10 cellular contexts compared by ENCODE assay signal in the genomic region with DNA sequence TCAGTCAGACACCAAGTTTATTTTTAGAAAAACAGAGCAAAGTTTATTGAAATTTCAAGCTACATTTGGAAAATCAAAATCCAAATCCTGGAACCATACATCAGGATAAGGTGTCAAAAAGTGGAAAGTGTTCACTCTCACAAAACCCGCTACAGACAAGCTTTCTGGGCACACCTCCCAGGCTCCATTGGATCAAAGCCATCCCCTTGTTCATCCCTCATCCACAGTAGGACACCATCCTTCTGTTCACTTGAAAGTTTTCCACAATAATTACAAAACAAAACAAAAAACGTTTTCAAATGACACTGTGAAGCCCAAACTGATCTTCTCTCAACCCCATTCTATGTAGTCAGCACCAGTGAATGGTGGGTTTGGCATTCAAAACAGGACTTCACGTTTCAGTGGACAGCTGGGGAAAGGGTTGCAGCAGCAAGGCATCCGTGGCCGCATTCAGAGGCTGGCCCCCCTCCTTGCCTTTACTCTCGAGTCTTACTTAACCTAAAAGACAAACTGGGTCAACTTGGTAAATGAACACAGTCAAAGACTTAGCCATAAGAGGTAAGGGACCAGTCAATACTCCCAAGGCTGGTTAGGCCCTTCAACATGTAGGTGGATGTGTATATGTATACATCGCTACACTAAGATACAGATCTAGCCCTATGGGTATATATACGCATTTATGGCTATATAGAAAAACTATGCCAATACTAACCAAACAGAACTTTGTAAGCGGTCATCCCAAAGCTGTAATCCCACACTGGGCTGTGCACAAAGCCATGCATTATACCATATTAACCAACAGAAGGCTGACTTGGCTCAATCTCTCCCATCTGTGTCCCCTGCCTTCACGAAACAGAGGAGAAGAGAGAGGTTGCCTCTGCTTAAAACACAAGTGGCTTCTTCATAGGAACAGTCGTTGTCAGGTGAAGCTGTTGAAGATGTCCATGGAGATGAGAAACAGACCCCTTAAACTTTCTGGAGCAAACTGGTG.
DNase-seq lines count a peak whose midpoint lies in the region; ATAC-seq and TF ChIP-seq lines count a peak whose summit lies in the region.
"Had no signal": no experiment of that assay in that cellular context is flagged by ENCODE, and none has a peak within 500 bp of the region (broad histone marks: within the 10 kb centered on the region; RNA-seq: fewer than 3 reads in every experiment).

No MANE protein-coding gene starts in this region.

- TF ChIP-seq CTCF in lower lobe of right lung (IDR thresholded peaks at IDR 0.05): no peak

- DNase-seq in activated T-cell treated with anti-CD3 and anti-CD28 coated beads, Interleukin-2, amount 50 U/mL, for 4 hours: no peak
- DNase-seq in activated T-cell treated with anti-CD3 and anti-CD28 coated beads for 4 hours (no peak), caudate nucleus (lab: John Stamatoyannopoulos, UW) (peak in 1 of 61 donors; percentile 73), lower lobe of right lung (no peak), DMS79 (lab: John Stamatoyannopoulos, UW) (no peak), OCI-M1 (lab: John Stamatoyannopoulos, UW) (no peak)
- DNase-seq: activated effector memory CD4-positive, alpha-beta T cell treated with Interleukin-2 at 50 U/mL for 16 hours; stimulated activated CD4-positive, alpha-beta T cell treated with anti-CD3 and anti-CD28 coated beads, Interleukin-4, amount 100 ng/mL, for 24 hours had no signal

- H3K4me1 Mint-ChIP-seq in activated T-cell treated with anti-CD3 and anti-CD28 coated beads, Interleukin-2, amount 50 U/mL, for 4 hours (ENCODE audit: low read depth): peaks cover 74% of the 10 kb centered on the region

- H3K9me3 ChIP-seq in lower lobe of right lung: no peaks in the 10 kb centered on the region
- H3K9me3 ChIP-seq in thymus (ENCODE audit: control insufficient read depth): no peaks in the 10 kb centered on the region

- H3K27me3 Mint-ChIP-seq in activated T-cell treated with anti-CD3 and anti-CD28 coated beads, Interleukin-2, amount 50 U/mL, for 4 hours (ENCODE audit: low read depth): no peaks in the 10 kb centered on the region

- no peak for ATAC-seq in activated T-cell treated with anti-CD3 and anti-CD28 coated beads, Interleukin-2, amount 50 U/mL, for 4 hours
- no peak for ATAC-seq in lower lobe of right lung
- ATAC-seq in HG02642 (IDR thresholded peaks at IDR 0.05; ENCODE audit: poor library complexity, unreplicated experiment): no peak

- H3K27ac ChIP-seq in caudate nucleus (ENCODE audit: low read depth, low read length) (peak overlapping the region; percentile 8), lower lobe of right lung (peak overlapping the region; percentile 99), thymus (ENCODE audit: low read depth) (peak overlapping the region; percentile 82)

- H3K36me3 ChIP-seq in lower lobe of right lung: peaks cover 29% of the 10 kb centered on the region
- peaks cover 33% of the 10 kb centered on the region for H3K36me3 ChIP-seq in thymus (ENCODE audit: control insufficient read depth, insufficient read depth)

- H3K4me3 Mint-ChIP-seq in activated T-cell treated with anti-CD3 and anti-CD28 coated beads, Interleukin-2, amount 50 U/mL, for 4 hours: peak overlapping the region; percentile 92

- peaks cover 8% of the 10 kb centered on the region for H3K36me3 Mint-ChIP-seq in activated T-cell treated with anti-CD3 and anti-CD28 coated beads, Interleukin-2, amount 50 U/mL, for 4 hours (ENCODE audit: insufficient read depth)

- H3K27me3 ChIP-seq in lower lobe of right lung (ENCODE audit: low read depth) (no peaks in the 10 kb centered on the region), thymus (ENCODE audit: control insufficient read depth, insufficient read depth) (no peaks in the 10 kb centered on the region)

- H3K4me3 ChIP-seq in lower lobe of right lung (peak overlapping the region; percentile 73), thymus (ENCODE audit: low read length) (peak overlapping the region; percentile 84)

- H3K4me1 ChIP-seq in lower lobe of right lung: peaks cover 45% of the 10 kb centered on the region
- H3K4me1 ChIP-seq in thymus (ENCODE audit: control insufficient read depth, insufficient read depth, low read length): peaks cover 14% of the 10 kb centered on the region

- WGBS in thymus: 93% methylated on average over 11 of the region's 11 CpGs

- intact Hi-C loops in lower lobe of right lung (cut with DNase I): loop anchor here (5.0 kb wide), 1 partner anchor 36 kb away; no protein-coding TSS in a partner anchor

- no peaks in the 10 kb centered on the region for H3K9me3 Mint-ChIP-seq in activated T-cell treated with anti-CD3 and anti-CD28 coated beads, Interleukin-2, amount 50 U/mL, for 4 hours

Comparison
In these comparisons a context has a peak if more than half of its experiments do, and no peak if none do; other contexts are left out.
1. H3K27ac ChIP-seq: peak in every context shown above with its lines; median percentile 99 in lower lobe of right lung; 82 in thymus; 8 in caudate nucleus.